ENCODE assay signal across 25 cellular contexts in the genomic region with DNA sequence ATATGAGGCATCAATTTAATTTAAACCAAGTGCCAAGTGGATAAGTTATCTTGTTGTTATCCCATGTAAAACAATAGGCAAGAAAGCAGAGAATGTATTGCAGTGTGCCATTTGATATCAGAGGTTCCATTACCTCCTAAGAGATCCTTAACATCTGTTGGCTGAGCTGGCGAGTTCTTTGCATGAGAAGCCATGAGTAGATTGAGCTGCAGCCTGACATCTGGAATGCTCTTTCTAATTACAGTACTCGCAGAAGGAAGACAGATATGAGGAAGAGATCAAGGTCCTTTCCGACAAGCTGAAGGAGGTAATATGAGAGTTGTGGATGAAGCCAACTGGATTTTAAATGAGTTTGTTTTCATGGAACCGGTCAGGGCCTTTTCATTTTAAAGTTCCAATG. TPM values are rescaled to one million over a fixed set of nuclear protein-coding genes. Genes with fewer than 3 reads are reported as not detected.
DNase-seq lines count a peak whose midpoint lies in the region; ATAC-seq, FAIRE-seq and TF ChIP-seq lines count a peak whose summit lies in the region.
"Had no signal": no experiment of that assay in that cellular context is flagged by ENCODE, and none has a peak within 500 bp of the region (broad histone marks: within the 10 kb centered on the region; RNA-seq: fewer than 3 reads in every experiment).

No MANE protein-coding gene starts in this region.

- no peak for TF ChIP-seq RAD21 in SK-N-SH (IDR thresholded peaks at IDR 0.05; ENCODE audit: low read length)

- H3K9me3 ChIP-seq in SK-N-SH: no peaks in the 10 kb centered on the region
- H3K9me3 ChIP-seq in astrocyte (ENCODE audit: insufficient read depth, low read depth, low read length): no peaks in the 10 kb centered on the region
- H3K9me3 ChIP-seq in mucosa of descending colon: no peaks in the 10 kb centered on the region
- no peaks in the 10 kb centered on the region for H3K9me3 ChIP-seq in uterus
- H3K9me3 ChIP-seq in aorta (ENCODE audit: control insufficient read depth, low read length): no peaks in the 10 kb centered on the region
- H3K9me3 ChIP-seq: right atrium auricular region had no signal

- peaks cover 33% of the 10 kb centered on the region for H3K36me3 Mint-ChIP-seq in astrocyte (ENCODE audit: low read depth, unreplicated experiment)
- H3K36me3 Mint-ChIP-seq: activated CD8-positive, alpha-beta memory T cell treated with anti-CD3 and anti-CD28 coated beads, Interleukin-2, amount 10 ng/mL, durations not matched to agents 7 days and 5 days had no signal

- DNase-seq in SK-N-SH (no peak), astrocyte (ENCODE audit: low read depth) (no peak), mucosa of descending colon (no peak), uterus (no peak), RPMI8226 (no peak), NK-92 (lab: John Stamatoyannopoulos, UW; ENCODE audit: unreplicated experiment) (no peak), aorta (no peak)
- DNase-seq: activated CD4-positive, alpha-beta T cell treated with anti-CD3 and anti-CD28 coated beads, Interleukin-2, amount 10 ng/mL, durations not matched to agents 7 days and 5 days; activated CD8-positive, alpha-beta memory T cell treated with anti-CD3 and anti-CD28 coated beads, Interleukin-2, amount 10 ng/mL, durations not matched to agents 7 days and 5 days; activated naive CD4-positive, alpha-beta T cell treated with anti-CD3 and anti-CD28 coated beads for 36 hours; activated T-cell treated with anti-CD3 and anti-CD28 coated beads, Interleukin-2, amount 50 U/mL, for 72 hours; amniotic stem cell; CD4-positive, alpha-beta memory T cell; cortex of kidney; head of caudate nucleus; naive B cell; NCI-H2081 treated with DMSO at 0.1 percent for 48 hours; NK-92 treated with Interleukin-12 subunit alpha and Interleukin-12 subunit beta, amount 100 ng/mL, for 24 hours; occipital lobe; stimulated activated naive CD8-positive, alpha-beta T cell treated with anti-CD3 and anti-CD28 coated beads, Interleukin-15, Interleukin-2, amounts not matched to agents 100 U/mL and 50 U/mL, for 24 hours; WERI-Rb-1 had no signal

- WGBS in SK-N-SH (ENCODE audit: low lambda C conversion rate): 86% methylated on average over 4 of the region's 4 CpGs
- WGBS in aorta, 2 donors: 67 to 70% methylated on average over 4 of the region's 4 CpGs

- H3K4me3 ChIP-seq in SK-N-SH (ENCODE audit: low read depth in 2 of 2, low read length in 1 of 2): no peak overlapping the region
- no peak overlapping the region for H3K4me3 ChIP-seq in astrocyte (ENCODE audit: insufficient read depth, low read depth, low read length)
- no peak overlapping the region for H3K4me3 ChIP-seq in mucosa of descending colon
- no peak overlapping the region for H3K4me3 ChIP-seq in uterus
- no peak overlapping the region for H3K4me3 ChIP-seq in aorta (ENCODE audit: low read length in 2 of 2)
- H3K4me3 ChIP-seq: right atrium auricular region had no signal

- H3K9ac ChIP-seq in SK-N-SH (peak overlapping the region; percentile 10; the same call in 1 of the 2 replicates), astrocyte (ENCODE audit: low read length) (no peak overlapping the region)

- H4K20me1 ChIP-seq in SK-N-SH (ENCODE audit: insufficient read depth) (peaks cover 98% of the 10 kb centered on the region), astrocyte (ENCODE audit: insufficient read depth, low read length) (peaks cover 96% of the 10 kb centered on the region)

- peak overlapping the region; percentile 64 for H3K4me3 Mint-ChIP-seq in astrocyte (ENCODE audit: unreplicated experiment)
- H3K4me3 Mint-ChIP-seq: activated CD4-positive, alpha-beta T cell treated with anti-CD3 and anti-CD28 coated beads, Interleukin-2, amount 10 ng/mL, durations not matched to agents 7 days and 5 days; activated CD8-positive, alpha-beta memory T cell treated with anti-CD3 and anti-CD28 coated beads, Interleukin-2, amount 10 ng/mL, durations not matched to agents 7 days and 5 days; activated naive CD4-positive, alpha-beta T cell treated with anti-CD3 and anti-CD28 coated beads for 36 hours; activated T-cell treated with anti-CD3 and anti-CD28 coated beads, Interleukin-2, amount 50 U/mL, for 72 hours; memory B cell; naive B cell had no signal

- H3K9me2 ChIP-seq in SK-N-SH: no peaks in the 10 kb centered on the region

- H3K4me1 ChIP-seq in SK-N-SH (ENCODE audit: control insufficient read depth in 1 of 2, insufficient read depth in 2 of 2, low read depth in 1 of 2, low read length in 1 of 2) (peaks cover 9 to 39% of the 10 kb centered on the region in 2 experiments; a peak in 3 of 4 replicates), astrocyte (ENCODE audit: insufficient read depth, low read length) (peaks cover 19% of the 10 kb centered on the region), mucosa of descending colon (ENCODE audit: low read depth) (peaks cover 4% of the 10 kb centered on the region), uterus (no peaks in the 10 kb centered on the region), aorta (ENCODE audit: control insufficient read depth in 1 of 2, insufficient read depth in 2 of 2, low read length in 2 of 2) (peaks cover 0 to 1% of the 10 kb centered on the region in 2 donors)

- POLR2A ChIA-PET in SK-N-SH (lab: Yijun Ruan, JAX): no interaction called here

- H3K4me2 ChIP-seq in SK-N-SH (no peak overlapping the region), astrocyte (ENCODE audit: low read length) (no peak overlapping the region)

- TF ChIP-seq CTCF in SK-N-SH (IDR thresholded peaks at IDR 0.05) (no peak), astrocyte (IDR thresholded peaks at IDR 0.05; ENCODE audit: insufficient read depth, low read depth, low read length) (no peak), mucosa of descending colon (IDR thresholded peaks at IDR 0.05) (no peak), uterus (IDR thresholded peaks at IDR 0.05) (no peak)

- H2AFZ ChIP-seq in SK-N-SH (ENCODE audit: low read depth) (no peak overlapping the region), astrocyte (ENCODE audit: low read depth, low read length) (no peak overlapping the region)

- TF ChIP-seq EP300 in SK-N-SH (IDR thresholded peaks at IDR 0.05; ENCODE audit: borderline replicate concordance in 1 of 2, low read depth in 1 of 2, low read length in 1 of 2): no peak

- ATAC-seq in SK-N-SH treated with all-trans-retinoic acid at 6 μM for 48 hours (no peak), mucosa of descending colon (peak; percentile 19), aorta (ENCODE audit: low FRiP score) (no peak)
- ATAC-seq: activated CD8-positive, alpha-beta memory T cell treated with anti-CD3 and anti-CD28 coated beads, Interleukin-2, amount 10 ng/mL, durations not matched to agents 7 days and 5 days; activated T-cell treated with anti-CD3 and anti-CD28 coated beads, Interleukin-2, amount 50 U/mL, for 72 hours; stimulated activated naive CD8-positive, alpha-beta T cell treated with anti-CD3 and anti-CD28 coated beads, Interleukin-15, Interleukin-2, amounts not matched to agents 100 U/mL and 50 U/mL, for 24 hours had no signal

- H3K27ac ChIP-seq in SK-N-SH (ENCODE audit: low read depth in 2 of 2, low read length in 1 of 2) (peak overlapping the region; percentile 39 to 91), astrocyte (ENCODE audit: low read depth, low read length) (no peak overlapping the region), uterus (peak overlapping the region; percentile 5 to 24), aorta (ENCODE audit: low read depth in 1 of 2, low read length in 2 of 2) (no peak overlapping the region)
- H3K27ac ChIP-seq: WERI-Rb-1 had no signal

- FAIRE-seq in astrocyte (lab: Jason Lieb, UNC): peak; percentile 39
- FAIRE-seq: G401.6 had no signal

- CTCF ChIA-PET in SK-N-SH (lab: Yijun Ruan, JAX): interaction anchor here (1.0 to 2.6 kb wide), 5 partner anchors 11 to 32 kb away, joined by 3 to 12 read pairs (median 4); no protein-coding TSS in a partner anchor

- H3K27me3 ChIP-seq in SK-N-SH (ENCODE audit: insufficient read depth) (no peaks in the 10 kb centered on the region), astrocyte (ENCODE audit: insufficient read depth, low read length) (no peaks in the 10 kb centered on the region), uterus (no peaks in the 10 kb centered on the region), aorta (ENCODE audit: control insufficient read depth in 1 of 2, insufficient read depth in 2 of 2, low read length in 1 of 2) (no peaks in the 10 kb centered on the region)
- H3K27me3 ChIP-seq: right atrium auricular region had no signal

- H3K36me3 ChIP-seq in SK-N-SH (replicated peaks in 1 of 2; ENCODE audit: control insufficient read depth in 1 of 2, insufficient read depth in 2 of 2, low read length in 1 of 2) (peaks cover 97% of the 10 kb centered on the region in 2 experiments), astrocyte (ENCODE audit: insufficient read depth, low read length) (peaks cover 96% of the 10 kb centered on the region), mucosa of descending colon (ENCODE audit: low read depth) (peaks cover 9% of the 10 kb centered on the region), uterus (no peaks in the 10 kb centered on the region), aorta (ENCODE audit: control insufficient read depth in 1 of 2, insufficient read depth in 2 of 2, low read length in 1 of 2) (peaks cover 28 to 37% of the 10 kb centered on the region in 2 donors)

- H3K9me3 Mint-ChIP-seq in astrocyte (ENCODE audit: unreplicated experiment): no peaks in the 10 kb centered on the region
- H3K9me3 Mint-ChIP-seq: activated CD4-positive, alpha-beta T cell treated with anti-CD3 and anti-CD28 coated beads, Interleukin-2, amount 10 ng/mL, durations not matched to agents 7 days and 5 days; activated naive CD4-positive, alpha-beta T cell treated with anti-CD3 and anti-CD28 coated beads for 36 hours; activated T-cell treated with anti-CD3 and anti-CD28 coated beads, Interleukin-2, amount 50 U/mL, for 72 hours; CD4-positive, alpha-beta memory T cell; memory B cell; naive B cell had no signal

- peaks cover 100% of the 10 kb centered on the region for H3F3A ChIP-seq in SK-N-SH (replicated peaks; ENCODE audit: insufficient read depth)

- no peaks in the 10 kb centered on the region for H3K27me3 Mint-ChIP-seq in astrocyte (ENCODE audit: low read depth, unreplicated experiment)
- H3K27me3 Mint-ChIP-seq: activated CD4-positive, alpha-beta T cell treated with anti-CD3 and anti-CD28 coated beads, Interleukin-2, amount 10 ng/mL, durations not matched to agents 7 days and 5 days; activated CD8-positive, alpha-beta memory T cell treated with anti-CD3 and anti-CD28 coated beads, Interleukin-2, amount 10 ng/mL, durations not matched to agents 7 days and 5 days; CD4-positive, alpha-beta memory T cell; memory B cell; naive B cell had no signal

- TF ChIP-seq POLR2A in uterus (IDR thresholded peaks at IDR 0.05): no peak

- peaks cover 87% of the 10 kb centered on the region for H3K79me2 ChIP-seq in SK-N-SH (ENCODE audit: insufficient read depth)
- H3K79me2 ChIP-seq in astrocyte (ENCODE audit: insufficient read depth, low read length): peaks cover 34% of the 10 kb centered on the region

- intact Hi-C loops in mucosa of descending colon (cut with DNase I, micrococcal nuclease): no loop called here
- intact Hi-C loops in uterus (cut with DNase I; ENCODE audit: low total_unique reads): no loop called here
- intact Hi-C loops in aorta (cut with DNase I): no loop called here

- H3K27ac Mint-ChIP-seq in astrocyte (ENCODE audit: unreplicated experiment): peak overlapping the region; percentile 86
- H3K27ac Mint-ChIP-seq: activated CD4-positive, alpha-beta T cell treated with anti-CD3 and anti-CD28 coated beads, Interleukin-2, amount 10 ng/mL, durations not matched to agents 7 days and 5 days; activated CD8-positive, alpha-beta memory T cell treated with anti-CD3 and anti-CD28 coated beads, Interleukin-2, amount 10 ng/mL, durations not matched to agents 7 days and 5 days; activated naive CD4-positive, alpha-beta T cell treated with anti-CD3 and anti-CD28 coated beads for 36 hours; activated T-cell treated with anti-CD3 and anti-CD28 coated beads, Interleukin-2, amount 50 U/mL, for 72 hours; CD4-positive, alpha-beta memory T cell; memory B cell; naive B cell had no signal

- peaks cover 71% of the 10 kb centered on the region for H3K4me1 Mint-ChIP-seq in astrocyte (ENCODE audit: low read depth, unreplicated experiment)
- H3K4me1 Mint-ChIP-seq: activated CD4-positive, alpha-beta T cell treated with anti-CD3 and anti-CD28 coated beads, Interleukin-2, amount 10 ng/mL, durations not matched to agents 7 days and 5 days; CD4-positive, alpha-beta memory T cell; memory B cell; naive B cell had no signal

RNA-seq across cellular contexts. Expression of a gene that starts 19.4 kb away (rescaled TPM):
- polyA plus RNA-seq in SK-N-SH (2012; rRNA removed): 1,371 and 1,764 TPM in 2 replicates
- 1,590 and 2,049 TPM in 2 replicates for polyA plus RNA-seq in SK-N-SH (2012; cell fraction: cytosol; rRNA removed)
- 2,523 and 2,991 TPM in 2 replicates for polyA plus RNA-seq in SK-N-SH (2012; cell fraction: nucleus; rRNA removed)
- 2,922 and 3,062 TPM in 2 replicates for total RNA-seq in astrocyte
- total RNA-seq in mucosa of descending colon: 1,000 to 10,000 TPM in 1 of 3 donors, 100 to 1,000 TPM in 2; 613 to 1,704 (median 696) TPM
- total RNA-seq in uterus: 1,000 to 10,000 TPM in 2 of 4 donors, 100 to 1,000 TPM in 2; 622 to 1,998 (median 1,003) TPM
- 1,000 to 10,000 TPM in 1 of 2 donors, 100 to 1,000 TPM in 1; 861 to 1,497 TPM for total RNA-seq in aorta
- 1,000 to 10,000 TPM; 1,109 to 1,230 TPM for polyA plus RNA-seq in aorta

RNA-seq across cellular contexts. Expression of a gene that starts 59.7 kb away (rescaled TPM):
- polyA plus RNA-seq in SK-N-SH (2012; rRNA removed): 23.3 and 28.5 TPM in 2 replicates
- polyA plus RNA-seq in SK-N-SH (2012; cell fraction: cytosol; rRNA removed): 32.3 and 44.5 TPM in 2 replicates
- polyA plus RNA-seq in SK-N-SH (2012; cell fraction: nucleus; rRNA removed): 17.9 and 27.1 TPM in 2 replicates
- 29.8 and 37.2 TPM in 2 replicates for total RNA-seq in astrocyte
- total RNA-seq in mucosa of descending colon: 10 to 100 TPM; 19.8 to 24.0 (median 21.1) TPM
- total RNA-seq in uterus: 10 to 100 TPM in 2 of 4 donors, 1 to 10 TPM in 2; 7.9 to 13.6 (median 9.6) TPM
- 10 to 100 TPM; 12.6 to 17.4 TPM for total RNA-seq in aorta
- polyA plus RNA-seq in aorta: 10 to 100 TPM; 18.8 to 20.9 TPM

Comparison
In these comparisons a context has a peak if more than half of its experiments do, and no peak if none do; other contexts are left out.
1. H3K27ac ChIP-seq: peak in SK-N-SH (2 of 2) and uterus (2 of 2); none in astrocyte (single experiment) and aorta (0 of 2).